15 cellular contexts compared by ENCODE assay signal in genomic region chr2:142858991-142859390, GRCh38. TPM values are rescaled to one million over a fixed set of nuclear protein-coding genes. Genes with fewer than 3 reads are reported as not detected.
DNase-seq lines count a peak whose midpoint lies in the region; ATAC-seq and TF ChIP-seq lines count a peak whose summit lies in the region.
"Had no signal": no experiment of that assay in that cellular context is flagged by ENCODE, and none has a peak within 500 bp of the region (broad histone marks: within the 10 kb centered on the region; RNA-seq: fewer than 3 reads in every experiment).

No MANE protein-coding gene starts in this region.

- CTCF ChIA-PET in MCF 10A (lab: Yijun Ruan, JAX) (interaction anchor here (3.0 kb wide), 1 partner anchor 16 kb away, joined by 12 read pairs; no protein-coding TSS in a partner anchor), mammary epithelial cell (lab: Charles Lee; ENCODE audit: low non-redundant PET) (no interaction called here), PC-9 (lab: Charles Lee) (no interaction called here)

- H3K4me1 Mint-ChIP-seq in MCF 10A (ENCODE audit: insufficient read depth, unreplicated experiment) = peaks cover 38% of the 10 kb centered on the region
- H3K4me1 Mint-ChIP-seq in activated T-helper 17 cell treated with anti-CD3 and anti-CD28 coated beads, Interleukin-2, amount 50 U/mL, for 72 hours = no peaks in the 10 kb centered on the region
- H3K4me1 Mint-ChIP-seq: CD4-positive, alpha-beta memory T cell had no signal

- H3K9me2 ChIP-seq in PC-9 (ENCODE audit: insufficient read depth) = no peaks in the 10 kb centered on the region

- H3K27me3 ChIP-seq in mammary epithelial cell (ENCODE audit: insufficient read depth, low read length) (no peaks in the 10 kb centered on the region), PC-9 (ENCODE audit: insufficient read depth, low read depth) (no peaks in the 10 kb centered on the region)
- H3K27me3 ChIP-seq: BE2C had no signal

- dilution Hi-C loops in mammary epithelial cell (cut with HindIII; ENCODE audit: low sequenced_read_pairs) = no loop called here

- peak overlapping the region; percentile 88 for H3K27ac Mint-ChIP-seq in MCF 10A (ENCODE audit: low read depth, unreplicated experiment)
- no peak overlapping the region for H3K27ac Mint-ChIP-seq in activated T-helper 17 cell treated with anti-CD3 and anti-CD28 coated beads, Interleukin-2, amount 50 U/mL, for 72 hours
- H3K27ac Mint-ChIP-seq: CD4-positive, alpha-beta memory T cell; H9 had no signal

- H3K4me3 ChIP-seq in mammary epithelial cell (replicated peaks in 1 of 3; ENCODE audit: insufficient read depth in 1 of 3, low read depth in 2 of 3, low read length in 3 of 3) (no peak overlapping the region), PC-9 (no peak overlapping the region)

- H3K36me3 ChIP-seq in mammary epithelial cell (ENCODE audit: insufficient read depth, low read length) = no peaks in the 10 kb centered on the region
- H3K36me3 ChIP-seq in PC-9 (ENCODE audit: low read depth) = no peaks in the 10 kb centered on the region
- H3K36me3 ChIP-seq: BE2C had no signal

- in situ Hi-C loops in mammary epithelial cell (cut with MboI; ENCODE audit: low sequenced_read_pairs in 2 of 2) = no loop called here

- no peak overlapping the region for H3K4me2 ChIP-seq in mammary epithelial cell (ENCODE audit: insufficient read depth, low read depth, low read length)
- no peak overlapping the region for H3K4me2 ChIP-seq in PC-9

- H3K9me3 ChIP-seq in mammary epithelial cell (replicated peaks; ENCODE audit: insufficient read depth, low read length) (no peaks in the 10 kb centered on the region), PC-9 (ENCODE audit: insufficient read depth, low read depth) (peaks cover 10% of the 10 kb centered on the region)
- H3K9me3 ChIP-seq: BE2C had no signal

- H3K9ac ChIP-seq in mammary epithelial cell (ENCODE audit: insufficient read depth, low read length) = no peak overlapping the region

- DNase-seq in MCF 10A (ENCODE audit: unreplicated experiment) = no peak
- DNase-seq in mammary epithelial cell = no peak
- no peak for DNase-seq in PC-9
- peak; percentile 42 for DNase-seq in putamen (ENCODE audit: low spot score)
- no peak for DNase-seq in NCI-H2081 (lab: John Stamatoyannopoulos, UW)
- DNase-seq: ACHN; BE2C; C1 segment of cervical spinal cord; CD4-positive, alpha-beta memory T cell; DMS79 treated with DMSO at 0.1 percent for 48 hours; GF-D8; H9 had no signal

- WGBS in mammary epithelial cell (ENCODE audit: low coverage, missing lambda C conversion rate) = 81% methylated on average over 1 of the region's 1 CpG

- H3K4me3 Mint-ChIP-seq in MCF 10A (ENCODE audit: unreplicated experiment) = no peak overlapping the region
- H3K4me3 Mint-ChIP-seq in activated T-helper 17 cell treated with anti-CD3 and anti-CD28 coated beads, Interleukin-2, amount 50 U/mL, for 72 hours = no peak overlapping the region
- H3K4me3 Mint-ChIP-seq: CD4-positive, alpha-beta memory T cell; H9 had no signal

- H4K20me1 ChIP-seq in mammary epithelial cell (ENCODE audit: insufficient read depth, low read length) (no peaks in the 10 kb centered on the region), PC-9 (ENCODE audit: insufficient read depth) (no peaks in the 10 kb centered on the region)

- POLR2A ChIA-PET in MCF 10A (lab: Yijun Ruan, JAX) (interaction anchor here (1.3 kb wide), 1 partner anchor 9 kb away, joined by 3 read pairs; no protein-coding TSS in a partner anchor), PC-9 (lab: Charles Lee; ENCODE audit: unreplicated experiment) (interaction anchor here (0.6 kb wide), 1 partner anchor 14 kb away, joined by 3 read pairs; no protein-coding TSS in a partner anchor)

- H3K36me3 Mint-ChIP-seq in MCF 10A (ENCODE audit: insufficient read depth, unreplicated experiment) = no peaks in the 10 kb centered on the region
- H3K36me3 Mint-ChIP-seq in activated T-helper 17 cell treated with anti-CD3 and anti-CD28 coated beads, Interleukin-2, amount 50 U/mL, for 72 hours (ENCODE audit: low read depth) = no peaks in the 10 kb centered on the region
- H3K36me3 Mint-ChIP-seq: CD4-positive, alpha-beta memory T cell had no signal

- TF ChIP-seq CTCF in MCF 10A (IDR thresholded peaks at IDR 0.05; ENCODE audit: unreplicated experiment) (no peak), mammary epithelial cell (conservative IDR thresholded peaks at IDR 0.05 in 1 of 2, IDR thresholded peaks at IDR 0.05 in 1 of 2; ENCODE audit: extremely low read depth in 1 of 2, insufficient read depth in 1 of 2, low read depth in 1 of 2, low read length in 2 of 2) (no peak), PC-9 (conservative IDR thresholded peaks at IDR 0.05) (no peak)

- BruUV-seq in MCF 10A (replicated peaks; lab: Mats Ljungman, UMichigan) (no TSS peak), mammary epithelial cell (replicated peaks; lab: Mats Ljungman, UMichigan) (no TSS peak), PC-9 (replicated peaks; lab: Mats Ljungman, UMichigan) (no TSS peak)

- H3K27ac ChIP-seq in mammary epithelial cell (ENCODE audit: insufficient read depth, low read depth, low read length) (no peak overlapping the region), PC-9 (peak overlapping the region; percentile 87)
- H3K27ac ChIP-seq: 22Rv1 had no signal

- H3K79me2 ChIP-seq in mammary epithelial cell (ENCODE audit: insufficient read depth, low read length) = no peaks in the 10 kb centered on the region
- no peaks in the 10 kb centered on the region for H3K79me2 ChIP-seq in PC-9 (ENCODE audit: low read depth)

- H3F3A ChIP-seq in PC-9 (ENCODE audit: insufficient read depth, low read depth) = peaks cover 19% of the 10 kb centered on the region

- H3K27me3 Mint-ChIP-seq in MCF 10A (ENCODE audit: insufficient read depth, unreplicated experiment) = no peaks in the 10 kb centered on the region
- no peaks in the 10 kb centered on the region for H3K27me3 Mint-ChIP-seq in activated T-helper 17 cell treated with anti-CD3 and anti-CD28 coated beads, Interleukin-2, amount 50 U/mL, for 72 hours

- no peaks in the 10 kb centered on the region for H3K9me3 Mint-ChIP-seq in MCF 10A (ENCODE audit: unreplicated experiment)
- no peaks in the 10 kb centered on the region for H3K9me3 Mint-ChIP-seq in activated T-helper 17 cell treated with anti-CD3 and anti-CD28 coated beads, Interleukin-2, amount 50 U/mL, for 72 hours
- H3K9me3 Mint-ChIP-seq: H9 had no signal

- no peak for ATAC-seq in activated T-helper 17 cell treated with anti-CD3 and anti-CD28 coated beads, Interleukin-2, amount 50 U/mL, for 72 hours (replicated peaks)
- ATAC-seq in HG02938 (IDR thresholded peaks at IDR 0.05; ENCODE audit: unreplicated experiment) = no peak

- intact Hi-C loops in MCF 10A (cut with micrococcal nuclease) = no loop called here
- intact Hi-C loops in mammary epithelial cell (cut with micrococcal nuclease) = no loop called here
- intact Hi-C loops in PC-9 (cut with micrococcal nuclease; ENCODE audit: unreplicated experiment) = no loop called here

- peaks cover 19% of the 10 kb centered on the region for H3K4me1 ChIP-seq in mammary epithelial cell (ENCODE audit: insufficient read depth, low read length)
- peaks cover 40% of the 10 kb centered on the region for H3K4me1 ChIP-seq in PC-9 (replicated peaks; ENCODE audit: insufficient read depth)
- H3K4me1 ChIP-seq: BE2C had no signal

- H2AFZ ChIP-seq in mammary epithelial cell (ENCODE audit: low read depth, low read length) (no peak overlapping the region), PC-9 (no peak overlapping the region)

RNA-seq across cellular contexts. Expression of gene KYNU, which starts 18.5 kb away (rescaled TPM):
- total RNA-seq in MCF 10A (2022) (143 and 160 TPM in 2 replicates), mammary epithelial cell (1 to 10 TPM; 1.6 to 3.3 TPM), PC-9 (2021) (44.5 and 55.7 TPM in 2 replicates)
- polyA plus RNA-seq in mammary epithelial cell = 1.4 TPM
- 0.62 TPM for polyA minus RNA-seq in mammary epithelial cell
- total RNA-seq in activated T-helper 17 cell treated with anti-CD3 and anti-CD28 coated beads, Interleukin-2, amount 50 U/mL, for 72 hours = under 1 TPM in 1 of 2 donors, not detected in 1; 0.05 TPM

Comparison
In these comparisons a context has a peak if more than half of its experiments do, and no peak if none do; other contexts are left out.
1. RNA of gene KYNU, which starts 18.5 kb away (total RNA-seq): 143 to 160 TPM in MCF 10A and 44.5 to 55.7 TPM in PC-9; 1.6 to 3.3 TPM in mammary epithelial cell and 0.05 TPM in activated T-helper 17 cell treated with anti-CD3 and anti-CD28 coated beads, Interleukin-2, amount 50 U/mL, for 72 hours; every median in the first group is over 10 times any median in the second.